2 cellular contexts compared by ENCODE assay signal in genomic region chr5:165940541-165940940, GRCh38.
"Had no signal": no experiment of that assay in that cellular context is flagged by ENCODE, and none has a peak within 500 bp of the region (broad histone marks: within the 10 kb centered on the region; RNA-seq: fewer than 3 reads in every experiment).

No MANE protein-coding gene starts in this region.

- DNase-seq: IMR-90, KBM-7 had no signal
